8 cellular contexts compared by ENCODE assay signal in genomic region chr12:83826112-83826511, GRCh38.
A peak's percentile ranks its signal among the peaks of the same experiment; 100 is the strongest.
DNase-seq lines count a peak whose midpoint lies in the region; ATAC-seq lines count a peak whose summit lies in the region.

No MANE protein-coding gene starts in this region.

- no peaks in the 10 kb centered on the region for H3K27me3 Mint-ChIP-seq in activated T-helper 1 cell treated with anti-CD3 and anti-CD28 coated beads, Interleukin-12 subunit alpha, Interleukin-12 subunit beta, Interleukin-2, Interleukin-4 antibody, amounts not matched to agents 30 ng/mL and 10 ng/mL and 1 ng/mL, durations not matched to agents 14 hours and 24 hours and 36 hours (ENCODE audit: insufficient read depth)

- H3K36me3 Mint-ChIP-seq in activated T-helper 1 cell treated with anti-CD3 and anti-CD28 coated beads, Interleukin-12 subunit alpha, Interleukin-12 subunit beta, Interleukin-2, Interleukin-4 antibody, amounts not matched to agents 30 ng/mL and 10 ng/mL and 1 ng/mL, durations not matched to agents 14 hours and 24 hours and 36 hours (ENCODE audit: low read depth): no peaks in the 10 kb centered on the region

- H3K4me3 Mint-ChIP-seq in activated T-helper 1 cell treated with anti-CD3 and anti-CD28 coated beads, Interleukin-12 subunit alpha, Interleukin-12 subunit beta, Interleukin-2, Interleukin-4 antibody, amounts not matched to agents 30 ng/mL and 10 ng/mL and 1 ng/mL, durations not matched to agents 14 hours and 24 hours and 36 hours: no peak overlapping the region

- peak; percentile 54 for DNase-seq in activated CD8-positive, alpha-beta memory T cell treated with anti-CD3 and anti-CD28 coated beads, Interleukin-2, amount 50 U/mL, for 48 hours
- no peak for DNase-seq in activated CD8-positive, alpha-beta memory T cell treated with anti-CD3 and anti-CD28 coated beads, Interleukin-2, amount 50 U/mL, for 4 hours
- DNase-seq in HPDE6-E6E7 (ENCODE audit: extremely low spot score) (peak; percentile 39), kidney tubule cell (ENCODE audit: low spot score) (peak; percentile 30), GM19238 (ENCODE audit: insufficient read length, low spot score) (no peak), DMS79 treated with DMSO at 0.1 percent for 48 hours (lab: John Stamatoyannopoulos, UW) (no peak)
- peak; percentile 9 for DNase-seq in activated T-helper 1 cell treated with anti-CD3 and anti-CD28 coated beads, Interleukin-12 subunit alpha, Interleukin-12 subunit beta, Interleukin-2, Interleukin-4 antibody, amounts not matched to agents 30 ng/mL and 10 ng/mL and 1 ng/mL, durations not matched to agents 14 hours and 24 hours and 36 hours (ENCODE audit: low spot score)

- H3K27ac Mint-ChIP-seq in activated T-helper 1 cell treated with anti-CD3 and anti-CD28 coated beads, Interleukin-12 subunit alpha, Interleukin-12 subunit beta, Interleukin-2, Interleukin-4 antibody, amounts not matched to agents 30 ng/mL and 10 ng/mL and 1 ng/mL, durations not matched to agents 14 hours and 24 hours and 36 hours: no peak overlapping the region

- ATAC-seq in GM21529 (IDR thresholded peaks at IDR 0.05; ENCODE audit: unreplicated experiment): peak; percentile 81

- H3K4me1 Mint-ChIP-seq in activated T-helper 1 cell treated with anti-CD3 and anti-CD28 coated beads, Interleukin-12 subunit alpha, Interleukin-12 subunit beta, Interleukin-2, Interleukin-4 antibody, amounts not matched to agents 30 ng/mL and 10 ng/mL and 1 ng/mL, durations not matched to agents 14 hours and 24 hours and 36 hours (ENCODE audit: low read depth): no peaks in the 10 kb centered on the region

- intact Hi-C loops in activated T-helper 1 cell treated with anti-CD3 and anti-CD28 coated beads, Interleukin-12 subunit alpha, Interleukin-12 subunit beta, Interleukin-2, Interleukin-4 antibody, amounts not matched to agents 30 ng/mL and 10 ng/mL and 1 ng/mL, durations not matched to agents 14 hours and 24 hours and 36 hours (cut with micrococcal nuclease): loop anchor here (10.0 kb wide), 1 partner anchor 679 kb away; no protein-coding TSS in a partner anchor

- H3K9me3 Mint-ChIP-seq in activated T-helper 1 cell treated with anti-CD3 and anti-CD28 coated beads, Interleukin-12 subunit alpha, Interleukin-12 subunit beta, Interleukin-2, Interleukin-4 antibody, amounts not matched to agents 30 ng/mL and 10 ng/mL and 1 ng/mL, durations not matched to agents 14 hours and 24 hours and 36 hours: no peaks in the 10 kb centered on the region

Comparison
In these comparisons a context has a peak if more than half of its experiments do, and no peak if none do; other contexts are left out.
1. DNase-seq: peak in activated CD8-positive, alpha-beta memory T cell treated with anti-CD3 and anti-CD28 coated beads, Interleukin-2, amount 50 U/mL, for 48 hours (single experiment), HPDE6-E6E7 (single experiment), activated T-helper 1 cell treated with anti-CD3 and anti-CD28 coated beads, Interleukin-12 subunit alpha, Interleukin-12 subunit beta, Interleukin-2, Interleukin-4 antibody, amounts not matched to agents 30 ng/mL and 10 ng/mL and 1 ng/mL, durations not matched to agents 14 hours and 24 hours and 36 hours (single experiment) and kidney tubule cell (single experiment); none in activated CD8-positive, alpha-beta memory T cell treated with anti-CD3 and anti-CD28 coated beads, Interleukin-2, amount 50 U/mL, for 4 hours (single experiment), GM19238 (single experiment) and DMS79 treated with DMSO at 0.1 percent for 48 hours (single experiment).